24 cellular contexts compared by ENCODE assay signal in the genomic region with DNA sequence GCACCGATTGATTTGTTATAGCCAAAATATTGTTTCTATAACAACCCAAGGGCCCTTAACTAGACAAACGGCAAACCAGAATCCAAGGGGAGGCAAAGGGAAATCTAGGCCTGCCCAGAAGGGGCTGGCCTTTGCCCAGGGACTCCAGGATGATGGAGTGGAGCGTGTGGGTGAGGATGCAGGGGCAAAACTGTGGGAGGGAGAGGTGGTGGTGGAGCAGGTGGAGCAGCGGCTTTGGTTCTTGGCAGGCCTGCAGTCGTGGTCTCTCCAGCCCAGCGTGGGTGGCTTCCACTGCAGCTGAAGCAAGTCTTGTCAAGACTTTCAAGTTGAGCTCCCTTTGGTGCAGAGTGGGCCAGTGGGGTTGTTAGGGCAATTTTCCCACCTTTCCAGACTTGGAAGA.
"Had no signal": no experiment of that assay in that cellular context is flagged by ENCODE, and none has a peak within 500 bp of the region (broad histone marks: within the 10 kb centered on the region; RNA-seq: fewer than 3 reads in every experiment).

No MANE protein-coding gene starts in this region.

- H3K4me1 Mint-ChIP-seq: immature natural killer cell; stimulated activated naive CD8-positive, alpha-beta T cell treated with anti-CD3 and anti-CD28 coated beads, Interleukin-15, amount 100 ng/mL, for 72 hours had no signal

- H3K27ac ChIP-seq: left ventricle myocardium inferior, lower lobe of right lung, parathyroid adenoma, suprapubic skin, transverse colon, upper lobe of right lung, uterus had no signal

- H3K9me3 Mint-ChIP-seq: natural killer cell; stimulated activated naive CD8-positive, alpha-beta T cell treated with anti-CD3 and anti-CD28 coated beads, Interleukin-15, amount 100 ng/mL, for 72 hours had no signal

- H3K9me3 ChIP-seq: left ventricle myocardium inferior, lower lobe of right lung, suprapubic skin, transverse colon, upper lobe of right lung, uterus had no signal

- H3K79me2 ChIP-seq: parathyroid adenoma had no signal

- ATAC-seq: left colon; lower lobe of right lung; natural killer cell; sciatic nerve; stimulated activated naive CD8-positive, alpha-beta T cell treated with anti-CD3 and anti-CD28 coated beads, Interleukin-15, amount 100 ng/mL, for 72 hours; upper lobe of right lung had no signal

- H3K4me3 Mint-ChIP-seq: immature natural killer cell; natural killer cell; stimulated activated naive CD8-positive, alpha-beta T cell treated with anti-CD3 and anti-CD28 coated beads, Interleukin-15, amount 100 ng/mL, for 72 hours had no signal

- H3K4me2 ChIP-seq: smooth muscle cell had no signal

- H3K4me3 ChIP-seq: left ventricle myocardium inferior, lower lobe of right lung, smooth muscle cell, suprapubic skin, transverse colon, upper lobe of right lung, uterus had no signal

- H3K27ac Mint-ChIP-seq: immature natural killer cell, natural killer cell, progenitor cell of endocrine pancreas had no signal

- H3K36me3 Mint-ChIP-seq: immature natural killer cell, natural killer cell had no signal

- H3K27me3 ChIP-seq: suprapubic skin, transverse colon, upper lobe of right lung, uterus had no signal

- H3K4me1 ChIP-seq: left ventricle myocardium inferior, parathyroid adenoma, suprapubic skin, transverse colon, upper lobe of right lung, uterus had no signal

- H3K36me3 ChIP-seq: left ventricle myocardium inferior, lower lobe of right lung, suprapubic skin, transverse colon, upper lobe of right lung, uterus had no signal

- FAIRE-seq: frontal cortex had no signal

- H3K9ac ChIP-seq: parathyroid adenoma had no signal

- DNase-seq: cortex of kidney; hypothalamus; immature natural killer cell; islet precursor cell; kidney glomerular epithelial cell; left colon; left ventricle myocardium inferior; lower lobe of right lung; natural killer cell; stimulated activated CD4-positive, alpha-beta T cell treated with anti-CD3 and anti-CD28 coated beads, Interleukin-12 subunit alpha, Interleukin-12 subunit beta, amount 100 ng/mL, for 4 hours; stimulated activated CD4-positive, alpha-beta T cell treated with anti-CD3 and anti-CD28 coated beads, Interleukin-1b, Interleukin-23, amount 100 ng/mL, for 48 hours; stimulated activated CD4-positive, alpha-beta T cell treated with anti-CD3 and anti-CD28 coated beads, Interleukin-4, amount 100 ng/mL, for 1 hour; stimulated activated CD8-positive, alpha-beta memory T cell treated with anti-CD3 and anti-CD28 coated beads, Interleukin-4, amount 100 ng/mL, for 48 hours; stimulated activated naive CD4-positive, alpha-beta T cell; stimulated activated naive CD8-positive, alpha-beta T cell treated with anti-CD3 and anti-CD28 coated beads, Interleukin-15, amount 100 ng/mL, for 72 hours; transverse colon; upper lobe of right lung; uterus had no signal

- H2AFZ ChIP-seq: parathyroid adenoma had no signal
